Comparison of ENCODE assay signal across 1 cellular context in genomic region chr2:195656131-195656858, GRCh38.
TF ChIP-seq lines count a peak whose summit lies in the region.

No MANE protein-coding gene starts in this region.

TF ChIP-seq in K562, 482 proteins besides CTCF, POLR2A, EP300 and RAD21 (continued from another document):
- peak; percentile 73 for TF ChIP-seq ZBTB40 (IDR thresholded peaks at IDR 0.05)
- no peak for TF ChIP-seq ZBTB40 (CRISPR knock-in tag; IDR thresholded peaks at IDR 0.05)
- no peak for TF ChIP-seq FOXK1 (CRISPR knock-in tag; IDR thresholded peaks at IDR 0.05; ENCODE audit: borderline replicate concordance)
- TF ChIP-seq CEBPZ (IDR thresholded peaks at IDR 0.05; ENCODE audit: borderline replicate concordance, low read depth, low read length): no peak
- no peak for TF ChIP-seq CBX8 (IDR thresholded peaks at IDR 0.05; ENCODE audit: borderline replicate concordance, extremely low read depth, low read depth, low read length, poor library complexity, severe bottlenecking)
- TF ChIP-seq ATF7 (IDR thresholded peaks at IDR 0.05): no peak
- TF ChIP-seq TOE1 (IDR thresholded peaks at IDR 0.05; ENCODE audit: borderline replicate concordance): no peak
- no peak for TF ChIP-seq TOE1 (CRISPR knock-in tag; IDR thresholded peaks at IDR 0.05; ENCODE audit: borderline replicate concordance, low read depth)
- TF ChIP-seq MEF2D (tag; conservative IDR thresholded peaks at IDR 0.05; ENCODE audit: low read depth): no peak
- no peak for TF ChIP-seq ZNF354B (CRISPR knock-in tag; IDR thresholded peaks at IDR 0.05)
- no peak for TF ChIP-seq HSF4 (CRISPR knock-in tag; IDR thresholded peaks at IDR 0.05; ENCODE audit: borderline replicate concordance)
- TF ChIP-seq RB1 (IDR thresholded peaks at IDR 0.05; ENCODE audit: low read depth): no peak
- no peak for TF ChIP-seq THAP12 (CRISPR knock-in tag; IDR thresholded peaks at IDR 0.05)
- no peak for TF ChIP-seq ARHGAP35 (IDR thresholded peaks at IDR 0.05; ENCODE audit: partially characterized antibody)
- TF ChIP-seq KLF1 (tag; IDR thresholded peaks at IDR 0.05): no peak
- TF ChIP-seq ZNF655 (CRISPR knock-in tag; IDR thresholded peaks at IDR 0.05): no peak
- no peak for TF ChIP-seq EGR1 (conservative IDR thresholded peaks at IDR 0.05)
- no peak for TF ChIP-seq HBP1 (CRISPR knock-in tag; IDR thresholded peaks at IDR 0.05)
- TF ChIP-seq RREB1 (CRISPR knock-in tag; IDR thresholded peaks at IDR 0.05): no peak
- no peak for TF ChIP-seq ZC3H11A (IDR thresholded peaks at IDR 0.05; ENCODE audit: low read depth, low read length)
- TF ChIP-seq ZNF395 (CRISPR knock-in tag; IDR thresholded peaks at IDR 0.05): 0 out of 2 replicates have a peak, but pooled peaks have one; percentile 55
- TF ChIP-seq SREBF2 (CRISPR knock-in tag; IDR thresholded peaks at IDR 0.05): no peak
